ENCODE assay signal across 8 cellular contexts in genomic region chr1:246784621-246785535, GRCh38.
DNase-seq lines count a peak whose midpoint lies in the region; ATAC-seq and TF ChIP-seq lines count a peak whose summit lies in the region.

No MANE protein-coding gene starts in this region.

- H3K36me3 ChIP-seq in OCI-LY7 (ENCODE audit: insufficient read depth, low read length) (no peaks in the 10 kb centered on the region), aorta (ENCODE audit: control insufficient read depth in 1 of 2, insufficient read depth in 2 of 2, low read length in 1 of 2) (no peaks in the 10 kb centered on the region), smooth muscle cell (ENCODE audit: low read depth) (no peaks in the 10 kb centered on the region)

- H3K4me1 ChIP-seq in OCI-LY7 (ENCODE audit: insufficient read depth, low read length, poor library complexity, severe bottlenecking) (peaks cover 9% of the 10 kb centered on the region), aorta (ENCODE audit: control insufficient read depth in 1 of 2, insufficient read depth in 2 of 2, low read length in 2 of 2) (no peaks in the 10 kb centered on the region), smooth muscle cell (ENCODE audit: low read depth) (no peaks in the 10 kb centered on the region)

- TF ChIP-seq CTCF in OCI-LY7 (conservative IDR thresholded peaks at IDR 0.05; ENCODE audit: low read length) = no peak
- no peak for TF ChIP-seq CTCF in foreskin fibroblast (IDR thresholded peaks at IDR 0.05; ENCODE audit: low read depth, low read length)
- TF ChIP-seq CTCF in smooth muscle cell (IDR thresholded peaks at IDR 0.05; ENCODE audit: borderline replicate concordance, insufficient read depth, poor library complexity, severe bottlenecking) = no peak

- DNase-seq in AML-193 (lab: John Stamatoyannopoulos, UW) (peak; percentile 41 to 44), OCI-LY7 (ENCODE audit: low spot score) (no peak), foreskin fibroblast (peak; percentile 61 to 85), aorta (no peak), HuH-7 (ENCODE audit: low spot score) (no peak), NOMO-1 treated with DMSO at 0.1 percent for 48 hours (lab: John Stamatoyannopoulos, UW; ENCODE audit: unreplicated experiment) (no peak), smooth muscle cell (lab: John Stamatoyannopoulos, UW; ENCODE audit: unreplicated experiment) (no peak)

- peak overlapping the region; percentile 17 for H2AFZ ChIP-seq in OCI-LY7 (ENCODE audit: low read length)
- H2AFZ ChIP-seq in smooth muscle cell (ENCODE audit: low read depth) = no peak overlapping the region

- no TSS peak for BruUV-seq in OCI-LY7 (replicated peaks; lab: Mats Ljungman, UMichigan)

- H3K9me3 ChIP-seq in OCI-LY7 (ENCODE audit: low read length) (no peaks in the 10 kb centered on the region), aorta (ENCODE audit: control insufficient read depth, low read length) (peaks cover 2% of the 10 kb centered on the region), smooth muscle cell (replicated peaks; ENCODE audit: low read depth) (no peaks in the 10 kb centered on the region)

- H3K4me2 ChIP-seq in OCI-LY7 (ENCODE audit: low read length) = peak overlapping the region; percentile 38
- H3K4me2 ChIP-seq in smooth muscle cell = no peak overlapping the region

- intact Hi-C loops in OCI-LY7 (cut with micrococcal nuclease; ENCODE audit: unreplicated experiment) (no loop called here), aorta (cut with DNase I) (no loop called here)

- POLR2A ChIA-PET in OCI-LY7 (lab: Charles Lee) = interaction anchor here (0.6 kb wide), 1 partner anchor 1024 kb away, joined by 3 read pairs; no protein-coding TSS in a partner anchor

- no peak overlapping the region for H3K4me3 ChIP-seq in OCI-LY7 (ENCODE audit: low read depth, low read length, poor library complexity, severe bottlenecking)
- H3K4me3 ChIP-seq in foreskin fibroblast (ENCODE audit: low read depth in 1 of 2, low read length in 2 of 2) = peak overlapping the region; percentile 3 to 46
- H3K4me3 ChIP-seq in aorta (ENCODE audit: low read length in 2 of 2) = no peak overlapping the region
- no peak overlapping the region for H3K4me3 ChIP-seq in smooth muscle cell

- no peaks in the 10 kb centered on the region for H3F3A ChIP-seq in smooth muscle cell (ENCODE audit: low read depth)

- no peaks in the 10 kb centered on the region for H3K79me2 ChIP-seq in OCI-LY7 (ENCODE audit: insufficient read depth, low read depth, low read length)
- no peaks in the 10 kb centered on the region for H3K79me2 ChIP-seq in smooth muscle cell (ENCODE audit: low read depth)

- H3K9me2 ChIP-seq in OCI-LY7 (ENCODE audit: insufficient read depth, low read length) = no peaks in the 10 kb centered on the region

- H3K27ac ChIP-seq in OCI-LY7 (ENCODE audit: low read depth, low read length, poor library complexity, severe bottlenecking) (no peak overlapping the region), aorta (ENCODE audit: low read depth in 1 of 2, low read length in 2 of 2) (no peak overlapping the region), smooth muscle cell (ENCODE audit: low read depth) (no peak overlapping the region)

- no peaks in the 10 kb centered on the region for H3K27me3 ChIP-seq in aorta (ENCODE audit: control insufficient read depth in 1 of 2, insufficient read depth in 2 of 2, low read length in 1 of 2)
- no peaks in the 10 kb centered on the region for H3K27me3 ChIP-seq in smooth muscle cell (ENCODE audit: low read depth)

- WGBS in aorta, 2 donors = 70 to 75% methylated on average over 19 of the region's 19 CpGs
- WGBS in smooth muscle cell (ENCODE audit: low lambda C conversion rate) = 80% methylated on average over 19 of the region's 19 CpGs

- CTCF ChIA-PET in OCI-LY7 (lab: Charles Lee; ENCODE audit: unreplicated experiment) = no interaction called here

- ATAC-seq in GM19395 (IDR thresholded peaks at IDR 0.05; ENCODE audit: unreplicated experiment) (peak; percentile 52), aorta (ENCODE audit: low FRiP score) (peak; percentile 27)

- no peaks in the 10 kb centered on the region for H4K20me1 ChIP-seq in OCI-LY7 (ENCODE audit: insufficient read depth, low read length)
- no peaks in the 10 kb centered on the region for H4K20me1 ChIP-seq in smooth muscle cell (ENCODE audit: low read depth)

- H3K9ac ChIP-seq in smooth muscle cell (ENCODE audit: low read depth) = no peak overlapping the region

Comparison
In these comparisons a context has a peak if more than half of its experiments do, and no peak if none do; other contexts are left out.
1. DNase-seq: peak in AML-193 (2 of 2) and foreskin fibroblast (2 of 2); none in OCI-LY7 (single experiment), aorta (0 of 2), HuH-7 (single experiment), NOMO-1 treated with DMSO at 0.1 percent for 48 hours (single experiment) and smooth muscle cell (single experiment).
2. H3K4me3 ChIP-seq: peak in foreskin fibroblast (2 of 2); none in OCI-LY7 (single experiment), aorta (0 of 2) and smooth muscle cell (single experiment).